Comparison of ENCODE assay signal across 17 cellular contexts in the genomic region with DNA sequence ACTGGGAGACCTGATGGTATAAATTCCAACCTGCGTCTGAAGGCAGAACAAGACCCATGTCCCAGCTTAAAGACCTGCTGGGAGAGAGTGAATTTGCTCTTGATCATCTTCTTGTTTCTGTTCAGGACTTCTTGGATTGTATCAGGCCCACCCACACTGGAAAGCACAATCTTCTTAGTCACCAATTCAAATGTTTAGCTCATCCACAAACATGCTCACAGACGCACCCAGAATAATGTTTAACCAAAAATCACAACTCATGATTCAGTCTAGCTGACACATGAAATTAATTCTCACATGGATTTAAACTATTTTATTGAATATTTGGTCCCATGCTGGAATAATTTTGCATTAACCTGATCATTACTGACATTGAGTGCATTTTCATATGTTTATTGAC. TPM values are rescaled to one million over a fixed set of nuclear protein-coding genes. Genes with fewer than 3 reads are reported as not detected.
DNase-seq lines count a peak whose midpoint lies in the region; ATAC-seq and TF ChIP-seq lines count a peak whose summit lies in the region.
"Had no signal": no experiment of that assay in that cellular context is flagged by ENCODE, and none has a peak within 500 bp of the region (broad histone marks: within the 10 kb centered on the region; RNA-seq: fewer than 3 reads in every experiment).

No MANE protein-coding gene starts in this region.

- DNase-seq in ACHN: peak; percentile 78
- peak; percentile 0 for DNase-seq in MG63
- peak; percentile 34 for DNase-seq in kidney glomerular epithelial cell (lab: John Stamatoyannopoulos, UW)
- no peak for DNase-seq in chondrocyte (ENCODE audit: low spot score)
- DNase-seq in immature natural killer cell: no peak
- DNase-seq: AML-193; Caco-2; CD4-positive, alpha-beta T cell; DMS153; DMS79 treated with DMSO at 0.1 percent for 48 hours; GF-D8 had no signal

- H3K4me1 Mint-ChIP-seq in chondrocyte (ENCODE audit: low read depth): no peaks in the 10 kb centered on the region
- H3K4me1 Mint-ChIP-seq in immature natural killer cell: no peaks in the 10 kb centered on the region

- ATAC-seq in HG03432 (IDR thresholded peaks at IDR 0.05; ENCODE audit: unreplicated experiment): no peak

- in situ Hi-C loops in ACHN (cut with HindIII; ENCODE audit: low pct_ligation_motif_present, low pct_unique_long_range_greater_than_20kb, low sequenced_read_pairs): no loop called here

- TF ChIP-seq CTCF in chondrocyte (IDR thresholded peaks at IDR 0.05): no peak

- H3K27ac Mint-ChIP-seq in chondrocyte (ENCODE audit: unreplicated experiment) (no peak overlapping the region), immature natural killer cell (no peak overlapping the region)
- H3K27ac Mint-ChIP-seq: CD4-positive, alpha-beta T cell had no signal

- H3K36me3 ChIP-seq in MG63: no peaks in the 10 kb centered on the region
- H3K36me3 ChIP-seq: HAP-1 had no signal

- H3K9me3 Mint-ChIP-seq in chondrocyte (ENCODE audit: low read depth) (peaks cover 9% of the 10 kb centered on the region), immature natural killer cell (peaks cover 0 to 5% (median 0%) of the 10 kb centered on the region in 6 donors)
- H3K9me3 Mint-ChIP-seq: CD4-positive, alpha-beta T cell had no signal

- H3K27me3 Mint-ChIP-seq in chondrocyte (ENCODE audit: low read depth) (no peaks in the 10 kb centered on the region), immature natural killer cell (ENCODE audit: low read depth in 3 of 3) (peaks cover 0 to 5% (median 2%) of the 10 kb centered on the region in 3 donors)

- no peak overlapping the region for H3K4me3 Mint-ChIP-seq in chondrocyte (ENCODE audit: unreplicated experiment)
- H3K4me3 Mint-ChIP-seq in immature natural killer cell: no peak overlapping the region
- H3K4me3 Mint-ChIP-seq: CD4-positive, alpha-beta T cell had no signal

- H3K9me3 ChIP-seq in MG63: no peaks in the 10 kb centered on the region
- H3K9me3 ChIP-seq: Caco-2, HAP-1 had no signal

- H3K27me3 ChIP-seq in MG63: 0 out of 2 replicates have a peak, but pooled peaks cover 3% of the 10 kb centered on the region

- H3K36me3 Mint-ChIP-seq in chondrocyte (ENCODE audit: low read depth) (no peaks in the 10 kb centered on the region), immature natural killer cell (no peaks in the 10 kb centered on the region)

- no peak overlapping the region for H3K4me3 ChIP-seq in MG63
- H3K4me3 ChIP-seq: HAP-1 had no signal

RNA-seq across cellular contexts. Expression of gene GOLGA6L2, which starts 37.8 kb away (rescaled TPM):
- total RNA-seq in MG63 (2014; rRNA removed; shearing (Covaris generic); ENCODE audit: low replicate concordance): not detected in 2 replicates
- not detected in 3 replicates for total RNA-seq in chondrocyte
- polyA plus RNA-seq in immature natural killer cell: not detected
- total RNA-seq: A172; Caco-2; CD4-positive, alpha-beta T cell; H4; HT-29 had no signal
- polyA plus RNA-seq: BJ had no signal

Comparison
In these comparisons a context has a peak if more than half of its experiments do, and no peak if none do; other contexts are left out.
1. DNase-seq: peak in ACHN (single experiment), MG63 (single experiment) and kidney glomerular epithelial cell (single experiment); none in chondrocyte (single experiment) and immature natural killer cell (0 of 3).